7 cellular contexts compared by ENCODE assay signal in genomic region chr2:142591408-142591807, GRCh38.
"Had no signal": no experiment of that assay in that cellular context is flagged by ENCODE, and none has a peak within 500 bp of the region (broad histone marks: within the 10 kb centered on the region; RNA-seq: fewer than 3 reads in every experiment).

No MANE protein-coding gene starts in this region.

- ATAC-seq: HCT116 had no signal

- H3K4me3 ChIP-seq: GM23248, HAP-1 had no signal

- DNase-seq: GM23248, GOT3, H7, HFFc6, IMR-90 had no signal

- H3K9me3 ChIP-seq: HAP-1 had no signal

- H3K4me1 ChIP-seq: HAP-1 had no signal

- H3K4me3 Mint-ChIP-seq: HFFc6 had no signal

- H2AFZ ChIP-seq: GM23248 had no signal

- H3K27ac Mint-ChIP-seq: HFFc6 had no signal

- H3K9ac ChIP-seq: GM23248 had no signal

- H3K36me3 ChIP-seq: HAP-1 had no signal

- H3K27ac ChIP-seq: GM23248 had no signal
